Comparison of ENCODE assay signal across 1 cellular context in the genomic region with DNA sequence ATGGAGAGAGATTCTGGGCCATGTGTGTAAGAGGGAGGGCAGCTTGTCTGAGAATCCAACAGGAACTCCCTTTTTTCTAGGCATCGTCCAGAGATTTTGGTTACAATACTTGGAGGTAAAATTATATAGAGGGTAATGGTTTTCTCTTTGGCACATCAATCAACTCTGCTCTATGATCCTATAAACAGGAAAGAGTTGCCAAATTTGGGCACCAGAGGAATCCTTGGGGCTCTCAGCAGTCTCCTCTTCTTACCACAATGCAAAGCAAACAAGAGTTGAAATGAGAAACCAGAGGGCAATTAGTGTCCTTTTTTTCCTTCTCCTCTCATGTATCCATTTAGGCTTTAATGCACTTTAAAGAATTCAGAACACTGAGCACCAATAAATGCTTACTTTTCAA.
TF ChIP-seq lines count a peak whose summit lies in the region.

No MANE protein-coding gene starts in this region.

TF ChIP-seq in HepG2, 621 proteins besides CTCF, POLR2A, EP300 and RAD21 (continued from another document):
- TF ChIP-seq, protein P1, sequence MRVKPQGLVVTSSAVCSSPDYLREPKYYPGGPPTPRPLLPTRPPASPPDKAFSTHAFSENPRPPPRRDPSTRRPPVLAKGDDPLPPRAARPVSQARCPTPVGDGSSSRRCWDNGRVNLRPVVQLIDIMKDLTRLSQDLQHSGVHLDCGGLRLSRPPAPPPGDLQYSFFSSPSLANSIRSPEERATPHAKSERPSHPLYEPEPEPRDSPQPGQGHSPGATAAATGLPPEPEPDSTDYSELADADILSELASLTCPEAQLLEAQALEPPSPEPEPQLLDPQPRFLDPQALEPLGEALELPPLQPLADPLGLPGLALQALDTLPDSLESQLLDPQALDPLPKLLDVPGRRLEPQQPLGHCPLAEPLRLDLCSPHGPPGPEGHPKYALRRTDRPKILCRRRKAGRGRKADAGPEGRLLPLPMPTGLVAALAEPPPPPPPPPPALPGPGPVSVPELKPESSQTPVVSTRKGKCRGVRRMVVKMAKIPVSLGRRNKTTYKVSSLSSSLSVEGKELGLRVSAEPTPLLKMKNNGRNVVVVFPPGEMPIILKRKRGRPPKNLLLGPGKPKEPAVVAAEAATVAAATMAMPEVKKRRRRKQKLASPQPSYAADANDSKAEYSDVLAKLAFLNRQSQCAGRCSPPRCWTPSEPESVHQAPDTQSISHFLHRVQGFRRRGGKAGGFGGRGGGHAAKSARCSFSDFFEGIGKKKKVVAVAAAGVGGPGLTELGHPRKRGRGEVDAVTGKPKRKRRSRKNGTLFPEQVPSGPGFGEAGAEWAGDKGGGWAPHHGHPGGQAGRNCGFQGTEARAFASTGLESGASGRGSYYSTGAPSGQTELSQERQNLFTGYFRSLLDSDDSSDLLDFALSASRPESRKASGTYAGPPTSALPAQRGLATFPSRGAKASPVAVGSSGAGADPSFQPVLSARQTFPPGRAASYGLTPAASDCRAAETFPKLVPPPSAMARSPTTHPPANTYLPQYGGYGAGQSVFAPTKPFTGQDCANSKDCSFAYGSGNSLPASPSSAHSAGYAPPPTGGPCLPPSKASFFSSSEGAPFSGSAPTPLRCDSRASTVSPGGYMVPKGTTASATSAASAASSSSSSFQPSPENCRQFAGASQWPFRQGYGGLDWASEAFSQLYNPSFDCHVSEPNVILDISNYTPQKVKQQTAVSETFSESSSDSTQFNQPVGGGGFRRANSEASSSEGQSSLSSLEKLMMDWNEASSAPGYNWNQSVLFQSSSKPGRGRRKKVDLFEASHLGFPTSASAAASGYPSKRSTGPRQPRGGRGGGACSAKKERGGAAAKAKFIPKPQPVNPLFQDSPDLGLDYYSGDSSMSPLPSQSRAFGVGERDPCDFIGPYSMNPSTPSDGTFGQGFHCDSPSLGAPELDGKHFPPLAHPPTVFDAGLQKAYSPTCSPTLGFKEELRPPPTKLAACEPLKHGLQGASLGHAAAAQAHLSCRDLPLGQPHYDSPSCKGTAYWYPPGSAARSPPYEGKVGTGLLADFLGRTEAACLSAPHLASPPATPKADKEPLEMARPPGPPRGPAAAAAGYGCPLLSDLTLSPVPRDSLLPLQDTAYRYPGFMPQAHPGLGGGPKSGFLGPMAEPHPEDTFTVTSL (CRISPR knock-in tag; IDR thresholded peaks at IDR 0.05; ENCODE audit: borderline replicate concordance), result no peak
- TF ChIP-seq KLF15 (CRISPR knock-in tag; IDR thresholded peaks at IDR 0.05; ENCODE audit: borderline replicate concordance) (no peak), SYNCRIP (IDR thresholded peaks at IDR 0.05; ENCODE audit: insufficient read depth, low read depth, low read length) (no peak), ZNF232 (CRISPR knock-in tag; IDR thresholded peaks at IDR 0.05; ENCODE audit: borderline replicate concordance) (no peak), ZNF780A (CRISPR knock-in tag; IDR thresholded peaks at IDR 0.05) (no peak), ZBTB42 (CRISPR knock-in tag; IDR thresholded peaks at IDR 0.05) (no peak)
TF ChIP-seq in HepG2: peak in this region for 0.
